Comparison of ENCODE assay signal across 24 cellular contexts in genomic region chrX:22357621-22358020, GRCh38.
"Had no signal": no experiment of that assay in that cellular context is flagged by ENCODE, and none has a peak within 500 bp of the region (broad histone marks: within the 10 kb centered on the region; RNA-seq: fewer than 3 reads in every experiment).

No MANE protein-coding gene starts in this region.

- H3K9ac ChIP-seq: KMS-11 had no signal

- H3K4me3 ChIP-seq: MG63 had no signal

- H3K36me3 ChIP-seq: MG63 had no signal

- H3K9me3 Mint-ChIP-seq: activated CD4-positive, alpha-beta memory T cell treated with anti-CD3 and anti-CD28 coated beads for 36 hours; activated CD4-positive, alpha-beta T cell treated with anti-CD3 and anti-CD28 coated beads, Interleukin-2, amount 10 ng/mL, durations not matched to agents 7 days and 5 days; activated naive CD4-positive, alpha-beta T cell treated with anti-CD3 and anti-CD28 coated beads for 36 hours; activated T-cell treated with anti-CD3 and anti-CD28 coated beads, Interleukin-2, amount 50 U/mL, for 4 hours; T-cell had no signal

- H3K27ac ChIP-seq: KMS-11, VCaP had no signal

- DNase-seq: activated CD4-positive, alpha-beta memory T cell treated with anti-CD3 and anti-CD28 coated beads for 36 hours; activated CD4-positive, alpha-beta T cell treated with anti-CD3 and anti-CD28 coated beads, Interleukin-2, amount 10 ng/mL, durations not matched to agents 7 days and 5 days; activated CD4-positive, CD25-positive, alpha-beta regulatory T cell; activated CD8-positive, alpha-beta memory T cell treated with anti-CD3 and anti-CD28 coated beads for 24 hours; activated gamma-delta T cell; activated naive CD4-positive, alpha-beta T cell treated with anti-CD3 and anti-CD28 coated beads for 36 hours; activated T-cell treated with anti-CD3 and anti-CD28 coated beads, Interleukin-2, amount 50 U/mL, for 4 hours; amygdala; cerebellar nuclear complex; MG63; NCI-H1105; NCI-H1436; NCI-H1694 treated with DMSO at 0.1 percent for 48 hours; NCI-H2081; NCI-H526; NCI-H82; SIG-M5; T-cell; T-helper 2 cell; T1000 had no signal

- H3K27me3 ChIP-seq: MG63 had no signal

- H3K27me3 Mint-ChIP-seq: activated CD4-positive, alpha-beta memory T cell treated with anti-CD3 and anti-CD28 coated beads for 36 hours; activated CD4-positive, alpha-beta T cell treated with anti-CD3 and anti-CD28 coated beads, Interleukin-2, amount 10 ng/mL, durations not matched to agents 7 days and 5 days; activated naive CD8-positive, alpha-beta T cell; activated T-helper 17 cell treated with anti-CD3 and anti-CD28 coated beads, Interleukin-2, amount 50 U/mL, for 72 hours had no signal

- H3K36me3 Mint-ChIP-seq: activated CD4-positive, alpha-beta memory T cell treated with anti-CD3 and anti-CD28 coated beads for 36 hours; activated naive CD8-positive, alpha-beta T cell; T-cell had no signal

- H3K27ac Mint-ChIP-seq: activated CD4-positive, alpha-beta memory T cell treated with anti-CD3 and anti-CD28 coated beads for 36 hours; activated CD4-positive, alpha-beta T cell treated with anti-CD3 and anti-CD28 coated beads, Interleukin-2, amount 10 ng/mL, durations not matched to agents 7 days and 5 days; activated naive CD4-positive, alpha-beta T cell treated with anti-CD3 and anti-CD28 coated beads for 36 hours; activated naive CD8-positive, alpha-beta T cell; activated T-helper 17 cell treated with anti-CD3 and anti-CD28 coated beads, Interleukin-2, amount 50 U/mL, for 72 hours; T-cell had no signal

- H3K4me1 Mint-ChIP-seq: activated CD4-positive, alpha-beta T cell treated with anti-CD3 and anti-CD28 coated beads, Interleukin-2, amount 10 ng/mL, durations not matched to agents 7 days and 5 days; activated T-helper 17 cell treated with anti-CD3 and anti-CD28 coated beads, Interleukin-2, amount 50 U/mL, for 72 hours; T-cell had no signal

- H3K4me2 ChIP-seq: KMS-11 had no signal

- H3K4me3 Mint-ChIP-seq: activated CD4-positive, alpha-beta memory T cell treated with anti-CD3 and anti-CD28 coated beads for 36 hours; activated CD4-positive, alpha-beta T cell treated with anti-CD3 and anti-CD28 coated beads, Interleukin-2, amount 10 ng/mL, durations not matched to agents 7 days and 5 days; activated naive CD4-positive, alpha-beta T cell treated with anti-CD3 and anti-CD28 coated beads for 36 hours; activated naive CD8-positive, alpha-beta T cell; activated T-cell treated with anti-CD3 and anti-CD28 coated beads, Interleukin-2, amount 50 U/mL, for 4 hours; activated T-helper 17 cell treated with anti-CD3 and anti-CD28 coated beads, Interleukin-2, amount 50 U/mL, for 72 hours; T-cell had no signal

- ATAC-seq: activated T-cell treated with anti-CD3 and anti-CD28 coated beads, Interleukin-2, amount 50 U/mL, for 4 hours; activated T-helper 17 cell treated with anti-CD3 and anti-CD28 coated beads, Interleukin-2, amount 50 U/mL, for 72 hours; T-cell had no signal

- H3K9me3 ChIP-seq: MG63 had no signal
